8 cellular contexts compared by ENCODE assay signal in genomic region chr5:43066799-43067741, GRCh38. TPM values are rescaled to one million over a fixed set of nuclear protein-coding genes. Genes with fewer than 3 reads are reported as not detected.
A peak's percentile ranks its signal among the peaks of the same experiment; 100 is the strongest.
DNase-seq lines count a peak whose midpoint lies in the region; ATAC-seq and TF ChIP-seq lines count a peak whose summit lies in the region.

No MANE protein-coding gene starts in this region.

- H3K27me3 Mint-ChIP-seq in progenitor cell of endocrine pancreas = no peaks in the 10 kb centered on the region

- peak overlapping the region; percentile 86 for H3K27ac ChIP-seq in SU-DHL-6 (ENCODE audit: low read depth, low read length)
- H3K27ac ChIP-seq in adipose tissue (ENCODE audit: low read depth, low read length) = peak overlapping the region; percentile 92
- H3K27ac ChIP-seq in heart right ventricle = peak overlapping the region; percentile 98 to 100 (median 100)
- peak overlapping the region; percentile 100 for H3K27ac ChIP-seq in upper lobe of right lung

- H4K20me1 ChIP-seq in SU-DHL-6 (ENCODE audit: low read depth, low read length) = no peaks in the 10 kb centered on the region

- H3K4me3 Mint-ChIP-seq in progenitor cell of endocrine pancreas (ENCODE audit: low read depth) = peak overlapping the region; percentile 97

- H2AFZ ChIP-seq in SU-DHL-6 (ENCODE audit: low read depth, low read length, severe bottlenecking) = peak overlapping the region; percentile 87

- H3K36me3 Mint-ChIP-seq in progenitor cell of endocrine pancreas (ENCODE audit: insufficient read depth) = peaks cover 8% of the 10 kb centered on the region

- H3K9me2 ChIP-seq in SU-DHL-6 (replicated peaks; ENCODE audit: insufficient read depth, low read length) = no peaks in the 10 kb centered on the region

- peak overlapping the region; percentile 86 for H3K9ac ChIP-seq in SU-DHL-6 (ENCODE audit: low read length)

- peak overlapping the region; percentile 99 for H3K27ac Mint-ChIP-seq in progenitor cell of endocrine pancreas

- intact Hi-C loops in heart right ventricle (cut with DNase I) (loop anchor here in 4 of 10 donors (2.0 to 10.0 kb wide), 4 partner anchors 40 to 162 kb away; partner anchors contain the start of gene ZNF131 (in 2 of the 4)), upper lobe of right lung (cut with DNase I) (no loop called here)

- H3K4me2 ChIP-seq in SU-DHL-6 (ENCODE audit: low read depth, low read length, poor library complexity, severe bottlenecking) = peak overlapping the region; percentile 97

- no peak for TF ChIP-seq CTCF in SU-DHL-6 (IDR thresholded peaks at IDR 0.05; ENCODE audit: insufficient read depth, low read length, poor library complexity, severe bottlenecking)
- TF ChIP-seq CTCF in heart right ventricle (IDR thresholded peaks at IDR 0.05) = peak in 1 of 9 donors; percentile 16
- TF ChIP-seq CTCF in progenitor cell of endocrine pancreas (IDR thresholded peaks at IDR 0.05; ENCODE audit: unreplicated experiment) = no peak
- TF ChIP-seq CTCF in upper lobe of right lung (IDR thresholded peaks at IDR 0.05) = no peak

- peaks cover 8% of the 10 kb centered on the region for H3F3A ChIP-seq in SU-DHL-6 (ENCODE audit: insufficient read depth)

- peaks cover 21% of the 10 kb centered on the region for H3K4me1 Mint-ChIP-seq in progenitor cell of endocrine pancreas (ENCODE audit: low read depth)

- peaks cover 20% of the 10 kb centered on the region for H3K79me2 ChIP-seq in SU-DHL-6 (ENCODE audit: insufficient read depth, low read length)

- ATAC-seq in HG02588 (IDR thresholded peaks at IDR 0.05; ENCODE audit: unreplicated experiment) (peak; percentile 39), heart right ventricle (peak; percentile 68 to 84 (median 72)), upper lobe of right lung (peak; percentile 79)

- WGBS in adipose tissue, 3 donors = 0 to 1% (median 1%) methylated on average over 45 of the region's 45 CpGs
- 1% methylated on average over 45 of the region's 45 CpGs for WGBS in heart right ventricle, 2 donors

- no peaks in the 10 kb centered on the region for H3K9me3 ChIP-seq in SU-DHL-6 (ENCODE audit: insufficient read depth, low read length)
- no peaks in the 10 kb centered on the region for H3K9me3 ChIP-seq in heart right ventricle
- no peaks in the 10 kb centered on the region for H3K9me3 ChIP-seq in upper lobe of right lung

- DNase-seq in NCI-H128 (lab: John Stamatoyannopoulos, UW; ENCODE audit: unreplicated experiment) (peak; percentile 96), heart right ventricle (peak; percentile 83 to 93), progenitor cell of endocrine pancreas (ENCODE audit: low spot score, unreplicated experiment) (peak; percentile 76), upper lobe of right lung (peak; percentile 88)

- H3K4me3 ChIP-seq in GM08714 (ENCODE audit: low read length) (peak overlapping the region; percentile 70), SU-DHL-6 (ENCODE audit: insufficient read depth, low read length, poor library complexity, severe bottlenecking) (peak overlapping the region; percentile 71), heart right ventricle (peak overlapping the region; percentile 70 to 93 (median 80)), upper lobe of right lung (peak overlapping the region; percentile 90)

- H3K27me3 ChIP-seq in SU-DHL-6 (ENCODE audit: low read length) (no peaks in the 10 kb centered on the region), heart right ventricle (no peaks in the 10 kb centered on the region), upper lobe of right lung (no peaks in the 10 kb centered on the region)

- H3K4me1 ChIP-seq in heart right ventricle (peaks cover 6 to 49% (median 32%) of the 10 kb centered on the region in 9 donors), upper lobe of right lung (peaks cover 33% of the 10 kb centered on the region)

- H3K36me3 ChIP-seq in SU-DHL-6 (ENCODE audit: low read length) (0 out of 2 replicates have a peak, but pooled peaks cover 3% of the 10 kb centered on the region), heart right ventricle (peaks cover 0 to 34% (median 14%) of the 10 kb centered on the region in 9 donors), upper lobe of right lung (peaks cover 24% of the 10 kb centered on the region)

- H3K9me3 Mint-ChIP-seq in progenitor cell of endocrine pancreas (ENCODE audit: low read depth) = no peaks in the 10 kb centered on the region

RNA-seq across cellular contexts. Expression of gene ANXA2R, which starts 27.0 kb away (rescaled TPM):
- polyA plus RNA-seq in adipose tissue = 1 to 10 TPM; 1.1 to 5.8 (median 3.1) TPM
- 1 to 10 TPM in 4 of 10 donors, under 1 TPM in 6; 0.42 to 1.8 (median 0.87) TPM for total RNA-seq in heart right ventricle
- 1 to 10 TPM; 2.4 to 3.4 TPM for polyA plus RNA-seq in heart right ventricle
- 0.87 and 0.93 TPM in 2 replicates for total RNA-seq in progenitor cell of endocrine pancreas
- 4.8 TPM for total RNA-seq in upper lobe of right lung

RNA-seq across cellular contexts. Expression of gene ZNF131, which starts 53.6 kb away (rescaled TPM):
- polyA plus RNA-seq in adipose tissue = 10 to 100 TPM in 2 of 3 donors, 1 to 10 TPM in 1; 8.5 to 32.4 (median 16.0) TPM
- 10 to 100 TPM; 13.4 to 20.6 (median 16.8) TPM for total RNA-seq in heart right ventricle
- 10 to 100 TPM in 1 of 2 donors, 1 to 10 TPM in 1; 9.5 to 40.5 TPM for polyA plus RNA-seq in heart right ventricle
- 46.9 and 54.7 TPM in 2 replicates for total RNA-seq in progenitor cell of endocrine pancreas
- total RNA-seq in upper lobe of right lung = 26.9 TPM

Comparison
In these comparisons a context has a peak if more than half of its experiments do, and no peak if none do; other contexts are left out.
1. Peak in every context shown above with its lines: DNase-seq, ATAC-seq, H3K4me3 ChIP-seq and H3K27ac ChIP-seq.